In the genomic region with DNA sequence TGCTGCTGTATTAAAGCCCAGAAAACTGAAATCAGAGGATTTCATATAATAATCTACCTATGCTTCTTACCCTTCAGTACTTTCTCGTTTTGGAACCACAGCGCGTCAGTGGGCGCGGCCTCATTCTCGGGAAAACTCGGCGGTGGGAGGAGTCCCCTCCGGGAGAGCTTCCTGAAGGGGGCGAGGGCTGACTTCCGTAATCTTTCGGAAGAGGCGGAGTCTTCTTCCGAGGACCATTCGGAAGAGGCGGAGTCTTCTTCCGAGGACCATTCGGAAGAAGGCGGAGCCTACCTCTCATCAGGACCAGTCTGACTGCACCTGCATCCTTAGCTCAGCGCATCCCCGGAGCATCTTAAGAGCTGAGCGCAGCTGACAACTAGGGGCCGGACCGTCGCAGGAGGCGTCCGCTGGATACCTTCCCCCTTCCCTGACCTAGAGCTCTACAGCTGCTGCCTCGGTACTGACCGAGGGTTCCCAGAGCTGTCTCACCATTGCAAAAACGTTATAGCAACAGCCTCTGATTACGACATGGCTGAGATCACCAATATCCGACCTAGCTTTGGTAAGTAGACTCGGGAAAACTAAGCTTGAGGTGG, we compare ENCODE assay signal across 8 cellular contexts. TPM values are rescaled to one million over a fixed set of nuclear protein-coding genes. Genes with fewer than 3 reads are reported as not detected.
DNase-seq lines count a peak whose midpoint lies in the region; ATAC-seq, FAIRE-seq and TF ChIP-seq lines count a peak whose summit lies in the region.

A gene with protein sequence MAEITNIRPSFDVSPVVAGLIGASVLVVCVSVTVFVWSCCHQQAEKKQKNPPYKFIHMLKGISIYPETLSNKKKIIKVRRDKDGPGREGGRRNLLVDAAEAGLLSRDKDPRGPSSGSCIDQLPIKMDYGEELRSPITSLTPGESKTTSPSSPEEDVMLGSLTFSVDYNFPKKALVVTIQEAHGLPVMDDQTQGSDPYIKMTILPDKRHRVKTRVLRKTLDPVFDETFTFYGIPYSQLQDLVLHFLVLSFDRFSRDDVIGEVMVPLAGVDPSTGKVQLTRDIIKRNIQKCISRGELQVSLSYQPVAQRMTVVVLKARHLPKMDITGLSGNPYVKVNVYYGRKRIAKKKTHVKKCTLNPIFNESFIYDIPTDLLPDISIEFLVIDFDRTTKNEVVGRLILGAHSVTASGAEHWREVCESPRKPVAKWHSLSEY (plus strand): TSS at position 334 of the 596 bp plus-strand sequence. CDS start 195 bp downstream, at position 529.

- H3K4me3 ChIP-seq in choroid plexus epithelial cell (ENCODE audit: low read depth, low read length) (peak within 1 kb of the TSS; percentile 61), keratinocyte (ENCODE audit: control insufficient read depth in 2 of 3, extremely low read depth in 1 of 3, insufficient read depth in 2 of 3, low read depth in 1 of 3, low read length in 3 of 3) (peak within 1 kb of the TSS in 2 of 3 experiments; percentile 38 to 41)

- TF ChIP-seq CTCF in choroid plexus epithelial cell (conservative IDR thresholded peaks at IDR 0.05; ENCODE audit: low read depth, low read length), result peak; percentile 7
- no peak for TF ChIP-seq CTCF in keratinocyte (optimal IDR thresholded peaks at IDR 0.05 in 1 of 3, IDR thresholded peaks at IDR 0.05 in 1 of 3, conservative IDR thresholded peaks at IDR 0.05 in 1 of 3; ENCODE audit: extremely low read depth in 1 of 3, insufficient read depth in 2 of 3, low read length in 3 of 3)

- peaks cover 14% of the 10 kb centered on the region for H3K27me3 ChIP-seq in keratinocyte (ENCODE audit: control insufficient read depth, extremely low read depth, insufficient read depth, low read length)

- peaks cover 21% of the 10 kb centered on the region for H3K79me2 ChIP-seq in keratinocyte (ENCODE audit: control insufficient read depth, insufficient read depth, low read length)

- peak within 1 kb of the TSS; percentile 29 for H3K9ac ChIP-seq in keratinocyte (ENCODE audit: control insufficient read depth, extremely low read depth, insufficient read depth, low read length)

- DNase-seq in Ammon's horn (ENCODE audit: low spot score) (peak; percentile 98), GM19240 (ENCODE audit: insufficient read length, low spot score) (peak; percentile 77), NCI-H526 (lab: John Stamatoyannopoulos, UW) (peak; percentile 99 to 100), choroid plexus epithelial cell (ENCODE audit: low read depth) (peak; percentile 97), keratinocyte (ENCODE audit: low read depth, low spot score) (peak; percentile 83)
- DNase-seq in activated CD4-positive, alpha-beta T cell treated with anti-CD3 and anti-CD28 coated beads for 4 hours, result peak; percentile 93 to 96
- DNase-seq in stimulated activated CD4-positive, alpha-beta T cell treated with anti-CD3 and anti-CD28 coated beads, Interleukin-12 subunit alpha, Interleukin-12 subunit beta, amount 100 ng/mL, for 48 hours (ENCODE audit: low read depth in 2 of 3, low spot score in 1 of 3), result peak; percentile 94 to 96 (median 95)

- FAIRE-seq in keratinocyte (lab: Jason Lieb, UNC), result peak; percentile 73

- peak within 1 kb of the TSS; percentile 49 for H3K4me2 ChIP-seq in keratinocyte (ENCODE audit: control insufficient read depth, extremely low read depth, insufficient read depth, low read depth, low read length)

- peaks cover 4% of the 10 kb centered on the region in 2 experiments for H3K36me3 ChIP-seq in keratinocyte (ENCODE audit: control insufficient read depth in 2 of 2, extremely low read depth in 1 of 2, insufficient read depth in 2 of 2, low read length in 2 of 2)

- peaks cover 16% of the 10 kb centered on the region for H3K4me1 ChIP-seq in keratinocyte (ENCODE audit: control insufficient read depth, extremely low read depth, insufficient read depth, low read length)

- H4K20me1 ChIP-seq in keratinocyte (ENCODE audit: control insufficient read depth, extremely low read depth, insufficient read depth, low read length), result no peaks in the 10 kb centered on the region

- H3K9me1 ChIP-seq in keratinocyte (ENCODE audit: control insufficient read depth, extremely low read depth, insufficient read depth, low read length), result no peaks in the 10 kb centered on the region

- dilution Hi-C loops in keratinocyte (cut with MboI; ENCODE audit: extremely low pct_ligation_motif_present, low sequenced_read_pairs), result no loop called here

- peak; percentile 55 for ATAC-seq in HG03457 (IDR thresholded peaks at IDR 0.05; ENCODE audit: unreplicated experiment)

- peak within 1 kb of the TSS; percentile 12 for H3K27ac ChIP-seq in keratinocyte (ENCODE audit: control insufficient read depth, insufficient read depth, low read length)

- H2AFZ ChIP-seq in keratinocyte (ENCODE audit: control insufficient read depth, low read length), result peak within 1 kb of the TSS; percentile 43

- no peaks in the 10 kb centered on the region for H3K9me3 ChIP-seq in keratinocyte (ENCODE audit: control insufficient read depth, low read depth, low read length)

RNA-seq across cellular contexts. Expression of the gene that starts here (rescaled TPM):
- polyA plus RNA-seq in keratinocyte, result 0.08 to 0.18 TPM (median 0.13 TPM) in 3 replicates
- polyA plus RNA-seq in keratinocyte (2011; ENCODE audit: low read depth), result not detected
- 0.03 and 0.07 TPM in 2 replicates for polyA plus RNA-seq in keratinocyte (2011; cell fraction: cytosol; rRNA removed)
- polyA plus RNA-seq in keratinocyte (2011; cell fraction: nucleus; rRNA removed), result 0.08 and 0.15 TPM in 2 replicates
- 0.11 and 0.16 TPM in 2 replicates for polyA plus RNA-seq in keratinocyte (2012; ENCODE audit: low replicate concordance)
- polyA minus RNA-seq in keratinocyte, result 0.07 to 0.35 TPM (median 0.16 TPM) in 3 replicates
- polyA minus RNA-seq in keratinocyte (2011; cell fraction: cytosol; rRNA and poly(A)+ RNA removed), result not detected
- polyA minus RNA-seq in keratinocyte (2011; cell fraction: nucleus; rRNA and poly(A)+ RNA removed), result 0.11 and 0.31 TPM in 2 replicates

Comparison
In these comparisons a context has a peak if more than half of its experiments do, and no peak if none do; other contexts are left out.
1. Peak in every context shown above with its lines: DNase-seq, ATAC-seq, H3K4me3 ChIP-seq and H3K27ac ChIP-seq.
2. Peak in DNase-seq, H3K4me3 ChIP-seq, H3K27ac ChIP-seq, H3K9ac ChIP-seq and H3K4me2 ChIP-seq in keratinocyte; RNA of the gene not detected or under 1 TPM.